Comparison of ENCODE assay signal across 26 cellular contexts in the genomic region with DNA sequence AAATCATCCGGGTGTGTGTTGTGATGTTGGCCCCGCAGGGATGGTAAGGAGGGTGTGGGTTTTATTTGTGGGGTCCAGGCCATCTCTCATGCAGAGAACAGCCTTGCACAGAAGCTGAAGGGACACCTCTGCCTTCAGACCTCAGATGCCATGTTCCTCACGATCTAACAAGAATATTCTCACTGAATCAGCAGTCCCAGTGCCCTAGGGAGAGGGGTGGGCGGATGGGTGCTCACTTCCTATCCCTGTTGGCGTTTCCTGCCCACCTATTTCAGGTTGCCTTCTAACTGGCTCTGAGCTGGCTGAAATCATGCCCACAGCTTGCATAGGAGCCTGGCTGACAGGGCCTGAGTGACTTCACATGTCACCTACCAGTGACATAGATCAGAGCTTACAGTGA.
DNase-seq lines count a peak whose midpoint lies in the region; ATAC-seq and TF ChIP-seq lines count a peak whose summit lies in the region.
"Had no signal": no experiment of that assay in that cellular context is flagged by ENCODE, and none has a peak within 500 bp of the region (broad histone marks: within the 10 kb centered on the region; RNA-seq: fewer than 3 reads in every experiment).

No MANE protein-coding gene starts in this region.

- CTCF ChIA-PET in activated CD4-positive, alpha-beta T cell treated with anti-CD3 and anti-CD28 coated beads for 36 hours (lab: Charles Lee): no interaction called here
- CTCF ChIA-PET in activated CD8-positive, alpha-beta T cell treated with anti-CD3 and anti-CD28 coated beads for 36 hours (lab: Charles Lee): no interaction called here

- TF ChIP-seq CTCF in MM.1S (IDR thresholded peaks at IDR 0.05; ENCODE audit: low read length) (no peak), esophagus muscularis mucosa (IDR thresholded peaks at IDR 0.05) (no peak), osteocyte (IDR thresholded peaks at IDR 0.05) (no peak)
- TF ChIP-seq CTCF in activated CD8-positive, alpha-beta T cell treated with anti-CD3 and anti-CD28 coated beads for 36 hours (IDR thresholded peaks at IDR 0.05): no peak

- H3K79me2 ChIP-seq in MM.1S (ENCODE audit: low read length): no peaks in the 10 kb centered on the region

- peak; percentile 6 for DNase-seq in activated CD4-positive, alpha-beta T cell treated with anti-CD3 and anti-CD28 coated beads for 36 hours
- DNase-seq in activated CD4-positive, alpha-beta T cell treated with anti-CD3 and anti-CD28 coated beads, Interleukin-2, amount 50 U/mL, for 4 hours: no peak
- DNase-seq in MM.1S (no peak), esophagus muscularis mucosa (ENCODE audit: extremely low spot score) (peak; percentile 62), osteocyte (ENCODE audit: extremely low spot score, unreplicated experiment) (peak; percentile 48), epidermal melanocyte (ENCODE audit: insufficient read length, low spot score) (no peak), DMS53 (lab: John Stamatoyannopoulos, UW) (no peak)
- DNase-seq in activated CD8-positive, alpha-beta T cell treated with anti-CD3 and anti-CD28 coated beads for 36 hours: no peak
- DNase-seq: ACHN, Calu3, DND-41, KG1, MG63, NCI-H1048, NCI-H1417 treated with DMSO at 0.1 percent for 48 hours, NCI-H1694 treated with DMSO at 0.1 percent for 48 hours, NCI-H2081, NCI-H2171, NCI-H226, NCI-H510A, NCI-H69, OCI-M1, Peyer's patch, SIG-M5 had no signal

- POLR2A ChIA-PET in activated CD4-positive, alpha-beta T cell treated with anti-CD3 and anti-CD28 coated beads for 36 hours (lab: Charles Lee): no interaction called here
- POLR2A ChIA-PET in activated CD8-positive, alpha-beta T cell treated with anti-CD3 and anti-CD28 coated beads for 36 hours (lab: Charles Lee): interaction anchor here (0.6 kb wide), 1 partner anchor 13 kb away, joined by 3 read pairs; no protein-coding TSS in a partner anchor

- no peaks in the 10 kb centered on the region for H3K4me1 Mint-ChIP-seq in activated CD4-positive, alpha-beta T cell treated with anti-CD3 and anti-CD28 coated beads for 36 hours
- H3K4me1 Mint-ChIP-seq in osteocyte (ENCODE audit: unreplicated experiment): peaks cover 2% of the 10 kb centered on the region
- no peaks in the 10 kb centered on the region for H3K4me1 Mint-ChIP-seq in activated CD8-positive, alpha-beta T cell treated with anti-CD3 and anti-CD28 coated beads for 36 hours (ENCODE audit: low read depth)

- H3K9me2 ChIP-seq in MM.1S (replicated peaks; ENCODE audit: insufficient read depth, low read length): no peaks in the 10 kb centered on the region

- H3K4me2 ChIP-seq in MM.1S (ENCODE audit: low read depth, low read length): no peak overlapping the region

- TF ChIP-seq POLR2A in esophagus muscularis mucosa (IDR thresholded peaks at IDR 0.05; ENCODE audit: low read depth): no peak

- H3K27me3 Mint-ChIP-seq in activated CD4-positive, alpha-beta T cell treated with anti-CD3 and anti-CD28 coated beads for 36 hours: peaks cover 6% of the 10 kb centered on the region
- H3K27me3 Mint-ChIP-seq in osteocyte (ENCODE audit: unreplicated experiment): peaks cover 7% of the 10 kb centered on the region
- peaks cover 3% of the 10 kb centered on the region for H3K27me3 Mint-ChIP-seq in activated CD8-positive, alpha-beta T cell treated with anti-CD3 and anti-CD28 coated beads for 36 hours

- no peak overlapping the region for H3K27ac ChIP-seq in MM.1S (ENCODE audit: low read length)
- no peak overlapping the region for H3K27ac ChIP-seq in esophagus muscularis mucosa (replicated peaks in 1 of 4)
- H3K27ac ChIP-seq: 22Rv1, Peyer's patch, SK-N-MC had no signal

- no peak overlapping the region for H3K9ac ChIP-seq in MM.1S (ENCODE audit: low read length)

- H3K4me1 ChIP-seq in MM.1S (ENCODE audit: low read length) (no peaks in the 10 kb centered on the region), esophagus muscularis mucosa (no peaks in the 10 kb centered on the region)
- H3K4me1 ChIP-seq: Peyer's patch had no signal

- no peaks in the 10 kb centered on the region for H3K9me3 ChIP-seq in MM.1S (replicated peaks; ENCODE audit: insufficient read depth, low read length)
- H3K9me3 ChIP-seq in esophagus muscularis mucosa: no peaks in the 10 kb centered on the region
- H3K9me3 ChIP-seq: MG63, Peyer's patch had no signal

- H3K27me3 ChIP-seq in MM.1S (replicated peaks; ENCODE audit: insufficient read depth, low read length) (no peaks in the 10 kb centered on the region), esophagus muscularis mucosa (no peaks in the 10 kb centered on the region)
- H3K27me3 ChIP-seq: MG63, Peyer's patch had no signal

- no peaks in the 10 kb centered on the region for H3K36me3 Mint-ChIP-seq in activated CD4-positive, alpha-beta T cell treated with anti-CD3 and anti-CD28 coated beads for 36 hours (ENCODE audit: low read depth)
- no peaks in the 10 kb centered on the region for H3K36me3 Mint-ChIP-seq in osteocyte (ENCODE audit: unreplicated experiment)
- no peaks in the 10 kb centered on the region for H3K36me3 Mint-ChIP-seq in activated CD8-positive, alpha-beta T cell treated with anti-CD3 and anti-CD28 coated beads for 36 hours (ENCODE audit: low read depth)

- no peak overlapping the region for H3K4me3 ChIP-seq in MM.1S (ENCODE audit: low read length)
- no peak overlapping the region for H3K4me3 ChIP-seq in esophagus muscularis mucosa
- H3K4me3 ChIP-seq: MG63, Peyer's patch, SK-N-MC had no signal

- H3K4me3 Mint-ChIP-seq in activated CD4-positive, alpha-beta T cell treated with anti-CD3 and anti-CD28 coated beads for 36 hours: no peak overlapping the region
- H3K4me3 Mint-ChIP-seq in osteocyte (ENCODE audit: unreplicated experiment): no peak overlapping the region
- H3K4me3 Mint-ChIP-seq in activated CD8-positive, alpha-beta T cell treated with anti-CD3 and anti-CD28 coated beads for 36 hours: no peak overlapping the region

- intact Hi-C loops in activated CD4-positive, alpha-beta T cell treated with anti-CD3 and anti-CD28 coated beads for 36 hours (cut with DNase I, micrococcal nuclease): no loop called here
- intact Hi-C loops in esophagus muscularis mucosa (cut with DNase I): no loop called here
- intact Hi-C loops in activated CD8-positive, alpha-beta T cell treated with anti-CD3 and anti-CD28 coated beads for 36 hours (cut with micrococcal nuclease): no loop called here

- no peak for TF ChIP-seq EP300 in esophagus muscularis mucosa (IDR thresholded peaks at IDR 0.05)

- no peaks in the 10 kb centered on the region for H3K9me3 Mint-ChIP-seq in activated CD4-positive, alpha-beta T cell treated with anti-CD3 and anti-CD28 coated beads for 36 hours (ENCODE audit: low read depth)
- H3K9me3 Mint-ChIP-seq in osteocyte (ENCODE audit: unreplicated experiment): no peaks in the 10 kb centered on the region
- no peaks in the 10 kb centered on the region for H3K9me3 Mint-ChIP-seq in activated CD8-positive, alpha-beta T cell treated with anti-CD3 and anti-CD28 coated beads for 36 hours

- no peaks in the 10 kb centered on the region for H3F3A ChIP-seq in MM.1S (ENCODE audit: insufficient read depth, low read length)

- H3K36me3 ChIP-seq in MM.1S (replicated peaks; ENCODE audit: insufficient read depth, low read length): no peaks in the 10 kb centered on the region
- H3K36me3 ChIP-seq in esophagus muscularis mucosa: no peaks in the 10 kb centered on the region
- H3K36me3 ChIP-seq: MG63, Peyer's patch had no signal

- no peaks in the 10 kb centered on the region for H4K20me1 ChIP-seq in MM.1S (ENCODE audit: insufficient read depth, low read length)

- 85% methylated on average over 5 of the region's 5 CpGs for WGBS in esophagus muscularis mucosa

- peak overlapping the region; percentile 17; the same call in 1 of the 2 replicates for H2AFZ ChIP-seq in MM.1S (ENCODE audit: low read length)

- H3K27ac Mint-ChIP-seq in activated CD4-positive, alpha-beta T cell treated with anti-CD3 and anti-CD28 coated beads for 36 hours: no peak overlapping the region
- no peak overlapping the region for H3K27ac Mint-ChIP-seq in osteocyte (ENCODE audit: unreplicated experiment)
- no peak overlapping the region for H3K27ac Mint-ChIP-seq in activated CD8-positive, alpha-beta T cell treated with anti-CD3 and anti-CD28 coated beads for 36 hours

- peak; percentile 33 for ATAC-seq in activated CD4-positive, alpha-beta T cell treated with anti-CD3 and anti-CD28 coated beads for 36 hours
- no peak for ATAC-seq in activated CD8-positive, alpha-beta T cell treated with anti-CD3 and anti-CD28 coated beads for 36 hours

Comparison
In these comparisons a context has a peak if more than half of its experiments do, and no peak if none do; other contexts are left out.
1. DNase-seq: peak in activated CD4-positive, alpha-beta T cell treated with anti-CD3 and anti-CD28 coated beads for 36 hours (single experiment), esophagus muscularis mucosa (single experiment) and osteocyte (single experiment); none in activated CD4-positive, alpha-beta T cell treated with anti-CD3 and anti-CD28 coated beads, Interleukin-2, amount 50 U/mL, for 4 hours (0 of 2), MM.1S (single experiment), epidermal melanocyte (single experiment), activated CD8-positive, alpha-beta T cell treated with anti-CD3 and anti-CD28 coated beads for 36 hours (single experiment) and DMS53 (single experiment).